ENCODE assay signal across 19 cellular contexts in the genomic region with DNA sequence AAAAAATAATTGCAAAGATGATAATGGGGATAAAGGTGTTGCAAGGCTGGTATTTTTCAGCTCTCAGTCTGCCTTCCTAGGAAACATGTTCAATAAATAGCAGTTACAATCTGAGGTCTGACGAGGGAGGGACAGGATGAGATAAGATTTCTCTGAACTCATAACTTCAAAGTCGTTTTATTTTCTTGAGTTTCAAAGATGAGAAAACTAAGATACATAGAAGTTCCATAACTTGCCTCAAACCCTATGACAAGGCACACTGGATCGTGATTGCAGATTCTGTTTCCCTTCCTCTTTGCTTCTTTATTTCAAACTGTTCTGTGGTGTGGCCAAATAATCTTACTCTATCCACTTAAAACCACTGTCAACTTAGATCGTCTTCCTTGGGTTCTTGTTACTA.
"Had no signal": no experiment of that assay in that cellular context is flagged by ENCODE, and none has a peak within 500 bp of the region (broad histone marks: within the 10 kb centered on the region; RNA-seq: fewer than 3 reads in every experiment).

No MANE protein-coding gene starts in this region.

- H3K27ac ChIP-seq: RWPE1 had no signal

- H3K36me3 ChIP-seq: MG63 had no signal

- H3K9ac ChIP-seq: SK-N-SH had no signal

- DNase-seq: Karpas-422, KG1, MG63, NCI-H1092 treated with DMSO at 0.1 percent for 48 hours, NCI-H1436, NCI-H187, NCI-H2029, NCI-H2081 treated with DMSO at 0.1 percent for 48 hours, NCI-H2171, NCI-H226, NCI-H446, NCI-H510A, NCI-H524 treated with DMSO at 0.1 percent for 48 hours, NCI-H69, NCI-H774, PC-3, SHP77, SK-N-SH had no signal

- H3K9me3 ChIP-seq: MG63, SK-N-SH had no signal

- H3K4me3 ChIP-seq: MG63 had no signal
